ENCODE assay signal across 14 cellular contexts in the genomic region with DNA sequence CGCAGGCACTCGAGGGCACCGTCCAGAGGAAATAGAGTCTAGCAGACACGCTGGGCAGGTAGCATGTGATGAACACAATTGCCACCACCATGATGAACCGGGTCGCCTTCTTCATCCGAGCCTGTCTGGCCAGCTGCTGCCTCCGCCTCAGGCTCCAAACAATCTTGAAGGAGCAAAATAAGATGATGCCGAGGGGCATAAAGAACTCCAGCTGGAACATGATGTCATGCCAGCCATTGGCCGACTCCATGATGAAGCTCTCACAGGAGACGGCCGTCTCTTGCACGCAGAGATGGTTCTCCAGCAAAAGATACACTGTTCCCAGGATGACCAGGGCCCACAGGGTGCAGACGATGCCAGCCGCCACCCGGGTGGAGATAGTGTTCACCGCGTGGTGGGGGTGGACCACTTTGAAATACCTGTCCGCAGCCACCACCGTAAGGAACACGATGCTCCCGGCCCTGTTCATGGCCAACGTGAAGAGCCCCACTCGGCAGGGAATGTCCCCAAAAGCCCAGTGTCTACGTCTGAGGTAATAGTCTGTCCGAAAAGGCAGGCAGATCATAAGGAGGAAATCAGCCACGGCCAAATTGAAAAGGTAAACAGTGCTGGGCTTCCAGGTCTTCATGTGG. TPM values are rescaled to one million over a fixed set of nuclear protein-coding genes. Genes with fewer than 3 reads are reported as not detected.
DNase-seq lines count a peak whose midpoint lies in the region; ATAC-seq, FAIRE-seq and TF ChIP-seq lines count a peak whose summit lies in the region.
"Had no signal": no experiment of that assay in that cellular context is flagged by ENCODE, and none has a peak within 500 bp of the region (broad histone marks: within the 10 kb centered on the region; RNA-seq: fewer than 3 reads in every experiment).

No MANE protein-coding gene starts in this region.

- TF ChIP-seq CTCF in RWPE2 (IDR thresholded peaks at IDR 0.05; ENCODE audit: poor library complexity, severe bottlenecking) = no peak
- no peak for TF ChIP-seq CTCF in bronchial epithelial cell (IDR thresholded peaks at IDR 0.05; ENCODE audit: insufficient read depth, low read length, severe bottlenecking)

- H3K27me3 ChIP-seq in RWPE2 (ENCODE audit: insufficient read depth, poor library complexity, severe bottlenecking) (no peaks in the 10 kb centered on the region), bronchial epithelial cell (ENCODE audit: control insufficient read depth, insufficient read depth, low read length) (no peaks in the 10 kb centered on the region)
- H3K27me3 ChIP-seq: right lobe of liver had no signal

- no peaks in the 10 kb centered on the region for H3K9me3 ChIP-seq in RWPE2 (ENCODE audit: severe bottlenecking)
- H3K9me3 ChIP-seq: right lobe of liver had no signal

- FAIRE-seq in bronchial epithelial cell (lab: Jason Lieb, UNC) = no peak
- FAIRE-seq: H54 had no signal

- ATAC-seq in RWPE2 (ENCODE audit: low read depth) (no peak), GM18498 (IDR thresholded peaks at IDR 0.05; ENCODE audit: unreplicated experiment) (no peak)
- ATAC-seq: left lobe of liver had no signal

- H3K27ac ChIP-seq in RWPE2 (ENCODE audit: poor library complexity, severe bottlenecking) = no peak overlapping the region
- H3K27ac ChIP-seq: right lobe of liver had no signal

- intact Hi-C loops in posterior vena cava (cut with DNase I) = no loop called here

- H3K4me3 ChIP-seq in RWPE2 (ENCODE audit: severe bottlenecking) (peak overlapping the region; percentile 19), bronchial epithelial cell (ENCODE audit: low read depth, low read length) (peak overlapping the region; percentile 30)

- H3K27me3 Mint-ChIP-seq in activated T-cell treated with anti-CD3 and anti-CD28 coated beads, Interleukin-2, amount 50 U/mL, for 24 hours = peaks cover 4% of the 10 kb centered on the region

- H3K36me3 ChIP-seq in RWPE2 (ENCODE audit: low read depth) (no peaks in the 10 kb centered on the region), bronchial epithelial cell (ENCODE audit: control insufficient read depth, insufficient read depth, low read length) (no peaks in the 10 kb centered on the region)
- H3K36me3 ChIP-seq: right lobe of liver had no signal

- H3K4me1 Mint-ChIP-seq in activated T-cell treated with anti-CD3 and anti-CD28 coated beads, Interleukin-2, amount 50 U/mL, for 24 hours (ENCODE audit: low read depth) = peaks cover 86% of the 10 kb centered on the region

- H3K27ac Mint-ChIP-seq in activated T-cell treated with anti-CD3 and anti-CD28 coated beads, Interleukin-2, amount 50 U/mL, for 24 hours = peak overlapping the region; percentile 60
- H3K27ac Mint-ChIP-seq: stimulated activated memory B cell treated with anti-CD40 and anti-IgM and Interleukin-4, amounts not matched to agents 10 μg/mL and 1 μg/mL and 100 μg/mL, for 72 hours had no signal

- peaks cover 13% of the 10 kb centered on the region for H3K4me1 ChIP-seq in RWPE2 (ENCODE audit: insufficient read depth, poor library complexity, severe bottlenecking)
- H3K4me1 ChIP-seq: right lobe of liver had no signal

- H3K4me3 Mint-ChIP-seq in activated T-cell treated with anti-CD3 and anti-CD28 coated beads, Interleukin-2, amount 50 U/mL, for 24 hours = peak overlapping the region; percentile 66
- H3K4me3 Mint-ChIP-seq: naive thymus-derived CD8-positive, alpha-beta T cell; stimulated activated memory B cell treated with anti-CD40 and anti-IgM and Interleukin-4, amounts not matched to agents 10 μg/mL and 1 μg/mL and 100 μg/mL, for 72 hours had no signal

- H3K36me3 Mint-ChIP-seq in activated T-cell treated with anti-CD3 and anti-CD28 coated beads, Interleukin-2, amount 50 U/mL, for 24 hours (ENCODE audit: low read depth) = no peaks in the 10 kb centered on the region
- H3K36me3 Mint-ChIP-seq: naive thymus-derived CD8-positive, alpha-beta T cell; stimulated activated memory B cell treated with anti-CD40 and anti-IgM and Interleukin-4, amounts not matched to agents 10 μg/mL and 1 μg/mL and 100 μg/mL, for 72 hours had no signal

- DNase-seq in activated T-cell treated with anti-CD3 and anti-CD28 coated beads, Interleukin-2, amount 50 U/mL, for 24 hours = peak; percentile 25
- DNase-seq in activated T-cell treated with anti-CD3 and anti-CD28 coated beads for 4 hours (no peak), RWPE2 (ENCODE audit: low spot score) (no peak), bronchial epithelial cell (ENCODE audit: low read depth) (no peak), posterior vena cava (ENCODE audit: low spot score) (peak; percentile 61), T-helper 9 cell (no peak)
- DNase-seq in stimulated activated CD8-positive, alpha-beta memory T cell treated with anti-CD3 and anti-CD28 coated beads, Interleukin-4, amount 100 ng/mL, for 48 hours = no peak
- DNase-seq: naive thymus-derived CD8-positive, alpha-beta T cell; NCI-H2107; right lobe of liver had no signal

- H3K9me3 Mint-ChIP-seq in activated T-cell treated with anti-CD3 and anti-CD28 coated beads, Interleukin-2, amount 50 U/mL, for 24 hours = no peaks in the 10 kb centered on the region

RNA-seq across cellular contexts. Expression of a gene that starts 0.9 kb away (rescaled TPM):
- under 0.01 and 0.13 TPM in 2 replicates for total RNA-seq in bronchial epithelial cell
- total RNA-seq in posterior vena cava = 1 to 10 TPM in 1 of 2 donors, under 1 TPM in 1; 0.52 to 3.3 TPM
- total RNA-seq: left lobe of liver; naive thymus-derived CD8-positive, alpha-beta T cell; right lobe of liver had no signal

RNA-seq across cellular contexts. Expression of a gene that starts 13.1 kb away (rescaled TPM):
- total RNA-seq in bronchial epithelial cell (0.26 and 0.77 TPM in 2 replicates), posterior vena cava (under 1 TPM; 0.14 to 0.37 TPM)
- total RNA-seq: left lobe of liver; naive thymus-derived CD8-positive, alpha-beta T cell had no signal

RNA-seq across cellular contexts. Expression of a gene that starts 22.9 kb away (rescaled TPM):
- 35.3 and 49.7 TPM in 2 replicates for total RNA-seq in bronchial epithelial cell
- total RNA-seq in posterior vena cava = 10 to 100 TPM; 32.6 to 32.8 TPM

RNA-seq across cellular contexts. Expression of a gene that starts 26.5 kb away (rescaled TPM):
- total RNA-seq in bronchial epithelial cell (1.6 and 3.3 TPM in 2 replicates), posterior vena cava (under 1 TPM in 1 of 2 donors, not detected in 1; 0.24 TPM)
- total RNA-seq: left lobe of liver; naive thymus-derived CD8-positive, alpha-beta T cell had no signal

RNA-seq across cellular contexts. Expression of a gene that starts 44.7 kb away (rescaled TPM):
- total RNA-seq in bronchial epithelial cell (0.79 and 1.2 TPM in 2 replicates), posterior vena cava (under 1 TPM; 0.46 to 0.52 TPM)

Comparison
In these comparisons a context has a peak if more than half of its experiments do, and no peak if none do; other contexts are left out.
1. DNase-seq: peak in activated T-cell treated with anti-CD3 and anti-CD28 coated beads, Interleukin-2, amount 50 U/mL, for 24 hours (single experiment) and posterior vena cava (single experiment); none in activated T-cell treated with anti-CD3 and anti-CD28 coated beads for 4 hours (single experiment), RWPE2 (single experiment), bronchial epithelial cell (single experiment), stimulated activated CD8-positive, alpha-beta memory T cell treated with anti-CD3 and anti-CD28 coated beads, Interleukin-4, amount 100 ng/mL, for 48 hours (single experiment) and T-helper 9 cell (single experiment).